16 cellular contexts compared by ENCODE assay signal in the genomic region with DNA sequence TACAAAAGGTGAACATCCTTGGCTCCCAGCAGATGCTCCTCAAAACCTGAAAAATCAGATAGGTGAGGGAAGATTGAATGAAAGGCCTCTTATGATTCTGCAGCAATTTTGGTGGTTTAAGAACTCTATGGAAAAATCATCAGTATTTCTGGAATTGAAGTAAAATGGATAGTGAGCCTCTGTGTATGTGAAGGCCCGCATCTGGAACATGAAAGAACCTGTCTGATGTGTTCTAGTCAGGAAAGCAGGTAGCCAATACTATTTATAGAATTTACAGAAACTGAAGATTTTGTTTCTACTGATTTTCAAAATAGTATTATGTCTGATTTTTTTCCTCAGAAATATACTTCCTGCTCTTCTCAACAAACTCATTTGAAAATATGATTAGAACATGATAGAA. TPM values are rescaled to one million over a fixed set of nuclear protein-coding genes. Genes with fewer than 3 reads are reported as not detected.
"Had no signal": no experiment of that assay in that cellular context is flagged by ENCODE, and none has a peak within 500 bp of the region (broad histone marks: within the 10 kb centered on the region; RNA-seq: fewer than 3 reads in every experiment).

No MANE protein-coding gene starts in this region.

- H3K27me3 ChIP-seq: ascending aorta, cardiac muscle cell, sigmoid colon had no signal

- FAIRE-seq: endometrium had no signal

- H3K36me3 ChIP-seq: ascending aorta, cardiac muscle cell, sigmoid colon had no signal

- H3K27ac ChIP-seq: cardiac muscle cell had no signal

- H3K9me3 ChIP-seq: ascending aorta, mucosa of descending colon, psoas muscle, sigmoid colon had no signal

- H3K4me3 ChIP-seq: cardiac muscle cell, mucosa of descending colon, sigmoid colon had no signal

- DNase-seq: activated CD4-positive, alpha-beta T cell treated with anti-CD3 and anti-CD28 coated beads for 48 hours; activated CD8-positive, alpha-beta memory T cell treated with anti-CD3 and anti-CD28 coated beads, Interleukin-2, amount 50 U/mL, for 48 hours; activated CD8-positive, alpha-beta T cell treated with anti-CD3 and anti-CD28 coated beads, Interleukin-2, amount 10 ng/mL, durations not matched to agents 7 days and 5 days; hippocampal formation; left cardiac atrium; mucosa of descending colon; natural killer cell; sigmoid colon; stimulated activated CD4-positive, alpha-beta T cell treated with anti-CD3 and anti-CD28 coated beads, Interleukin-4, amount 100 ng/mL, for 24 hours; stimulated activated naive CD8-positive, alpha-beta T cell treated with anti-CD3 and anti-CD28 coated beads, Interleukin-15, amount 100 ng/mL, for 72 hours; T-helper 17 cell had no signal

- ATAC-seq: activated CD8-positive, alpha-beta T cell treated with anti-CD3 and anti-CD28 coated beads, Interleukin-2, amount 10 ng/mL, durations not matched to agents 7 days and 5 days; natural killer cell; stimulated activated naive CD8-positive, alpha-beta T cell treated with anti-CD3 and anti-CD28 coated beads, Interleukin-15, amount 100 ng/mL, for 72 hours; T-helper 17 cell; WTC11 had no signal

RNA-seq across cellular contexts. Expression of a gene that starts 37.3 kb away (rescaled TPM):
- total RNA-seq: activated CD8-positive, alpha-beta T cell treated with anti-CD3 and anti-CD28 coated beads, Interleukin-2, amount 10 ng/mL, durations not matched to agents 7 days and 5 days; natural killer cell; T-helper 17 cell had no signal
